Comparison of ENCODE assay signal across 13 cellular contexts in the genomic region with DNA sequence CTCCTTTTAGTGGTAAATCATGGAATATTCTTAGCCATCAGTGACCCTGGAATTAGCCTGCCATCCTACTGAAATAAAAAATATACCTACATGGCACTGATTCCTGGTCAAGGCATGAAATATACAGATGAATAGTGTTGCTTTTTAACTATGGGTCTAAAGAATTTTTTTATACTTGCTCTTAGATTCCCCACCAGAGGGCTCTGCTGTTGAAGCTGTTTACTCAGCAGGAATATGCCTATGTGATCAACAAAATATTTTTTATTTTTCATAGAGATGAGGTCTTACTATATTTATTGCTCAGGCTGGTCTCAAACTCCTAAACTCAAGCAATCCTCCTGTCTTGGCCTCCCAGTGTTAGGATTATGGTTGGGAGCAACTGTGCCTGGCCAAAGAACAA. TPM values are rescaled to one million over a fixed set of nuclear protein-coding genes. Genes with fewer than 3 reads are reported as not detected.
DNase-seq lines count a peak whose midpoint lies in the region; ATAC-seq and TF ChIP-seq lines count a peak whose summit lies in the region.
"Had no signal": no experiment of that assay in that cellular context is flagged by ENCODE, and none has a peak within 500 bp of the region (broad histone marks: within the 10 kb centered on the region; RNA-seq: fewer than 3 reads in every experiment).

No MANE protein-coding gene starts in this region.

- no peaks in the 10 kb centered on the region for H3K79me2 ChIP-seq in GM23338 (replicated peaks; ENCODE audit: insufficient read depth)

- no peaks in the 10 kb centered on the region for H3K9me2 ChIP-seq in GM23338 (ENCODE audit: insufficient read depth)

- H3F3A ChIP-seq in GM23338 (replicated peaks; ENCODE audit: low read depth), result 0 out of 2 replicates have a peak, but pooled peaks cover 8% of the 10 kb centered on the region

- no peaks in the 10 kb centered on the region for H3K9me3 ChIP-seq in RWPE2 (ENCODE audit: severe bottlenecking)
- H3K9me3 ChIP-seq: neutrophil had no signal

- DNase-seq in GM12864 (ENCODE audit: low read depth) (no peak), RWPE2 (ENCODE audit: low spot score) (no peak), fibroblast of mammary gland (ENCODE audit: low read depth) (peak; percentile 16), GM23338 (ENCODE audit: low spot score) (no peak), CD1c-positive myeloid dendritic cell (ENCODE audit: extremely low spot score) (no peak)
- DNase-seq: CD4-positive, CD25-positive, alpha-beta regulatory T cell; cortex of kidney; stimulated activated CD4-positive, alpha-beta T cell treated with anti-CD3 and anti-CD28 coated beads, Interleukin-2, amount 100 ng/mL, for 24 hours had no signal

- H3K27me3 ChIP-seq in RWPE2 (ENCODE audit: insufficient read depth, poor library complexity, severe bottlenecking) (no peaks in the 10 kb centered on the region), GM23338 (ENCODE audit: insufficient read depth) (no peaks in the 10 kb centered on the region)
- H3K27me3 ChIP-seq: neutrophil had no signal

- H3K27ac Mint-ChIP-seq in GM23338, result no peak overlapping the region
- H3K27ac Mint-ChIP-seq: activated T-helper 1 cell treated with anti-CD3 and anti-CD28 coated beads, Interleukin-12 subunit alpha, Interleukin-12 subunit beta, Interleukin-2, Interleukin-4 antibody, amounts not matched to agents 30 ng/mL and 10 ng/mL and 1 ng/mL, durations not matched to agents 14 hours and 24 hours and 36 hours; CD4-positive, CD25-positive, alpha-beta regulatory T cell had no signal

- H3K4me3 ChIP-seq in GM12864 (ENCODE audit: low read depth, low read length) (no peak overlapping the region), RWPE2 (ENCODE audit: severe bottlenecking) (no peak overlapping the region), fibroblast of mammary gland (ENCODE audit: control insufficient read depth, low read depth, low read length) (no peak overlapping the region), GM23338 (no peak overlapping the region)

- H3K4me1 ChIP-seq in RWPE2 (ENCODE audit: insufficient read depth, poor library complexity, severe bottlenecking) (no peaks in the 10 kb centered on the region), GM23338 (ENCODE audit: insufficient read depth) (no peaks in the 10 kb centered on the region)

- no peak overlapping the region for H3K4me2 ChIP-seq in GM23338

- no peaks in the 10 kb centered on the region for H3K4me1 Mint-ChIP-seq in GM23338

- peaks cover 49% of the 10 kb centered on the region for H3K36me3 Mint-ChIP-seq in GM23338 (ENCODE audit: low read depth)

- peaks cover 50% of the 10 kb centered on the region for H3K36me3 ChIP-seq in RWPE2 (ENCODE audit: low read depth)
- H3K36me3 ChIP-seq in GM23338 (ENCODE audit: insufficient read depth), result peaks cover 14% of the 10 kb centered on the region; the same call in 1 of the 2 replicates

- H3K9me3 Mint-ChIP-seq in GM23338, result no peaks in the 10 kb centered on the region; the same call in 2 of the 3 replicates
- H3K9me3 Mint-ChIP-seq: activated T-helper 1 cell treated with anti-CD3 and anti-CD28 coated beads, Interleukin-12 subunit alpha, Interleukin-12 subunit beta, Interleukin-2, Interleukin-4 antibody, amounts not matched to agents 30 ng/mL and 10 ng/mL and 1 ng/mL, durations not matched to agents 14 hours and 24 hours and 36 hours; CD4-positive, CD25-positive, alpha-beta regulatory T cell had no signal

- peaks cover 5% of the 10 kb centered on the region for H3K27me3 Mint-ChIP-seq in GM23338 (ENCODE audit: insufficient read depth, low read depth, poor library complexity)
- H3K27me3 Mint-ChIP-seq: CD4-positive, CD25-positive, alpha-beta regulatory T cell had no signal

- ATAC-seq in RWPE2 (ENCODE audit: low read depth), result no peak
- ATAC-seq in GM23338, result no peak
- ATAC-seq in GM21447 (IDR thresholded peaks at IDR 0.05; ENCODE audit: unreplicated experiment), result no peak
- ATAC-seq in GM18498 (IDR thresholded peaks at IDR 0.05; ENCODE audit: unreplicated experiment), result no peak

- no peak overlapping the region for H3K27ac ChIP-seq in 22Rv1
- no peak overlapping the region for H3K27ac ChIP-seq in RWPE2 (ENCODE audit: poor library complexity, severe bottlenecking)
- H3K27ac ChIP-seq in GM23338 (ENCODE audit: low read depth), result no peak overlapping the region
- H3K27ac ChIP-seq: neutrophil had no signal

- peak; percentile 60 for TF ChIP-seq CTCF in 22Rv1 (IDR thresholded peaks at IDR 0.05)
- peak; percentile 21 for TF ChIP-seq CTCF in GM12864 (IDR thresholded peaks at IDR 0.05; ENCODE audit: low read depth, low read length, missing control alignments)
- TF ChIP-seq CTCF in RWPE2 (IDR thresholded peaks at IDR 0.05; ENCODE audit: poor library complexity, severe bottlenecking), result peak; percentile 63
- TF ChIP-seq CTCF in fibroblast of mammary gland (conservative IDR thresholded peaks at IDR 0.05; ENCODE audit: control insufficient read depth, insufficient read depth, low read depth, low read length), result peak; percentile 44
- TF ChIP-seq CTCF in GM23338 (conservative IDR thresholded peaks at IDR 0.05; ENCODE audit: low read depth in 2 of 2), result 0 out of 4 replicates have a peak, but pooled peaks of 1 of the 2 experiments have one; percentile 19

- H4K20me1 ChIP-seq in GM23338 (replicated peaks; ENCODE audit: insufficient read depth), result no peaks in the 10 kb centered on the region

- H2AFZ ChIP-seq in GM23338, result no peak overlapping the region

- H3K4me3 Mint-ChIP-seq in GM23338, result no peak overlapping the region
- H3K4me3 Mint-ChIP-seq: activated T-helper 1 cell treated with anti-CD3 and anti-CD28 coated beads, Interleukin-12 subunit alpha, Interleukin-12 subunit beta, Interleukin-2, Interleukin-4 antibody, amounts not matched to agents 30 ng/mL and 10 ng/mL and 1 ng/mL, durations not matched to agents 14 hours and 24 hours and 36 hours; CD4-positive, CD25-positive, alpha-beta regulatory T cell had no signal

TF ChIP-seq in GM23338, 12 proteins besides CTCF, POLR2A, EP300 and RAD21:
- TF ChIP-seq ETS1 (IDR thresholded peaks at IDR 0.05), result no peak
TF ChIP-seq in GM23338: peak in this region for 0.

RNA-seq across cellular contexts. Expression of gene ZC3HC1, which starts 13.5 kb away (rescaled TPM):
- 31.0 and 35.1 TPM in 2 replicates for total RNA-seq in GM23338 (2014; rRNA removed; shearing (Covaris generic))
- 24.6 and 31.0 TPM in 2 replicates for polyA plus RNA-seq in GM23338 (2016; fragmentation: Nextera tagmentation; extraction: Ambion mirVana)

RNA-seq across cellular contexts. Expression of gene KLHDC10, which starts 32.6 kb away (rescaled TPM):
- 14.7 and 14.8 TPM in 2 replicates for total RNA-seq in GM23338 (2014; rRNA removed; shearing (Covaris generic))
- polyA plus RNA-seq in GM23338 (2016; fragmentation: Nextera tagmentation; extraction: Ambion mirVana), result 5.1 and 5.5 TPM in 2 replicates
